Comparison of ENCODE assay signal across 8 cellular contexts in genomic region chr19:38004505-38005223, GRCh38.
DNase-seq lines count a peak whose midpoint lies in the region; ATAC-seq, FAIRE-seq and TF ChIP-seq lines count a peak whose summit lies in the region.

No MANE protein-coding gene starts in this region.

- peak overlapping the region; percentile 54 for H4K5ac ChIP-seq in H1 (ENCODE audit: insufficient read length, low read depth, low read length)

- H2BK20ac ChIP-seq in H1 (ENCODE audit: low read length), result no peak overlapping the region

- peak overlapping the region; percentile 67 for H3K18ac ChIP-seq in H1 (ENCODE audit: extremely low read depth, low read length)

- H3K23me2 ChIP-seq in H1 (ENCODE audit: low read depth, low read length), result no peaks in the 10 kb centered on the region; the same call in 1 of the 2 replicates

- H3K4me3 ChIP-seq in HUES48 (ENCODE audit: low read depth, low read length) (peak overlapping the region; percentile 28), H1 (ENCODE audit: extremely low read depth in 1 of 4, insufficient read depth in 2 of 4, low read depth in 3 of 4, low read length in 4 of 4) (peak overlapping the region; percentile 31 to 50 (median 40); a peak in 6 of 8 replicates), lower leg skin (ENCODE audit: low read depth, poor library complexity, severe bottlenecking) (no peak overlapping the region), subcutaneous abdominal adipose tissue (ENCODE audit: low read depth in 1 of 5, low read length in 5 of 5) (peak overlapping the region; percentile 58 to 81 (median 66))

- H4K91ac ChIP-seq in H1 (replicated peaks; ENCODE audit: insufficient read length, low read length), result peak overlapping the region; percentile 78

- FAIRE-seq in H1 (lab: Jason Lieb, UNC), result peak; percentile 98

- H3K9ac ChIP-seq in ES-I3 (ENCODE audit: low read depth, low read length) (peak overlapping the region; percentile 56), HUES48 (ENCODE audit: low read depth, low read length) (peak overlapping the region; percentile 75), H1 (replicated peaks in 1 of 4; ENCODE audit: extremely low read depth in 1 of 4, low read depth in 3 of 4, low read length in 3 of 4) (peak overlapping the region; percentile 50 to 83 (median 73)), subcutaneous abdominal adipose tissue (ENCODE audit: low read length in 5 of 5) (peak overlapping the region in 4 of 5 donors; percentile 4 to 50 (median 43))

- no peak overlapping the region for H3K56ac ChIP-seq in H1 (replicated peaks; ENCODE audit: insufficient read length, low read depth, low read length)

- no peak overlapping the region for H2AFZ ChIP-seq in H1 (ENCODE audit: low read length)

- H2BK120ac ChIP-seq in H1 (replicated peaks; ENCODE audit: low read depth, low read length), result no peak overlapping the region

- intact Hi-C loops in lower leg skin (cut with DNase I; ENCODE audit: low total_unique reads), result loop anchor here (5.0 kb wide), 1 partner anchor 323 kb away; no protein-coding TSS in a partner anchor

- no peak for TF ChIP-seq CTCF in H1 (IDR thresholded peaks at IDR 0.05; ENCODE audit: control extremely low read depth in 1 of 3, insufficient read depth in 1 of 3, low read depth in 1 of 3, low read length in 3 of 3)
- TF ChIP-seq CTCF in lower leg skin (IDR thresholded peaks at IDR 0.05), result no peak

- TF ChIP-seq RAD21 in H1 (IDR thresholded peaks at IDR 0.05 in 1 of 2, conservative IDR thresholded peaks at IDR 0.05 in 1 of 2; ENCODE audit: low read depth in 2 of 2, low read length in 2 of 2), result no peak

- H3K9me3 ChIP-seq in ES-I3 (ENCODE audit: control insufficient read depth, insufficient read depth, low read length), result no peaks in the 10 kb centered on the region
- no peaks in the 10 kb centered on the region for H3K9me3 ChIP-seq in HUES48 (ENCODE audit: control insufficient read depth, insufficient read depth, low read length)
- no peaks in the 10 kb centered on the region for H3K9me3 ChIP-seq in H1 (ENCODE audit: insufficient read depth in 2 of 2, low read depth in 1 of 2, low read length in 1 of 2)
- H3K9me3 ChIP-seq in subcutaneous abdominal adipose tissue (ENCODE audit: control insufficient read depth in 5 of 5, low read length in 5 of 5), result no peaks in the 10 kb centered on the region

- H3K36me3 ChIP-seq in ES-I3 (ENCODE audit: insufficient read depth, low read length), result no peaks in the 10 kb centered on the region
- no peaks in the 10 kb centered on the region for H3K36me3 ChIP-seq in HUES48 (ENCODE audit: control insufficient read depth, insufficient read depth, low read length)
- H3K36me3 ChIP-seq in H1 (ENCODE audit: control insufficient read depth in 2 of 4, insufficient read depth in 4 of 4, low read length in 3 of 4), result no peaks in the 10 kb centered on the region
- no peaks in the 10 kb centered on the region for H3K36me3 ChIP-seq in subcutaneous abdominal adipose tissue (ENCODE audit: control insufficient read depth in 5 of 5, insufficient read depth in 5 of 5, low read length in 5 of 5)

- H2BK5ac ChIP-seq in H1 (ENCODE audit: low read depth, low read length), result peak overlapping the region; percentile 76

- H3K79me2 ChIP-seq in H1 (ENCODE audit: control insufficient read depth in 1 of 2, insufficient read depth in 2 of 2, low read length in 2 of 2), result peaks cover 0 to 29% of the 10 kb centered on the region in 2 experiments; a peak in 2 of 4 replicates

- H3K27ac ChIP-seq in HUES48 (ENCODE audit: low read depth, low read length) (peak overlapping the region; percentile 89), H1 (ENCODE audit: low read depth, low read length) (peak overlapping the region; percentile 87), subcutaneous abdominal adipose tissue (ENCODE audit: low read depth, low read length) (peak overlapping the region; percentile 84)

- DNase-seq in H1 (ENCODE audit: low read depth in 1 of 2, low spot score in 2 of 2) (peak in 1 of 2 experiments; percentile 78), lower leg skin (ENCODE audit: low spot score in 2 of 2) (peak; percentile 93 to 97)
- DNase-seq in stimulated activated CD8-positive, alpha-beta memory T cell treated with anti-CD3 and anti-CD28 coated beads, Interleukin-4, amount 100 ng/mL, for 48 hours, result no peak

- WGBS in H1 (ENCODE audit: extremely low coverage in 1 of 2, insufficient coverage in 1 of 2, insufficient read length in 1 of 2, insufficient replicate concordance in 2 of 2, low coverage in 1 of 2, low lambda C conversion rate in 2 of 2, missing lambda C conversion rate in 1 of 2), 2 experiments, result 28% methylated on average over 15 of the region's 15 CpGs; no CpG with 5 or more reads in 1 of the 2 experiments
- 7 to 17% methylated on average over 15 of the region's 15 CpGs for WGBS in lower leg skin, 2 donors

- H3K27me3 ChIP-seq in HUES48 (ENCODE audit: control insufficient read depth, insufficient read depth, low read length), result no peaks in the 10 kb centered on the region
- no peaks in the 10 kb centered on the region for H3K27me3 ChIP-seq in H1 (replicated peaks in 1 of 4; ENCODE audit: control insufficient read depth in 3 of 4, extremely low read depth in 1 of 4, insufficient read depth in 3 of 4, low read length in 3 of 4)
- H3K27me3 ChIP-seq in subcutaneous abdominal adipose tissue (ENCODE audit: control insufficient read depth in 5 of 5, insufficient read depth in 4 of 5, low read length in 5 of 5), result no peaks in the 10 kb centered on the region

- H3K4me1 ChIP-seq in ES-I3 (ENCODE audit: insufficient read depth, low read length), result peaks cover 23% of the 10 kb centered on the region
- peaks cover 34% of the 10 kb centered on the region for H3K4me1 ChIP-seq in HUES48 (ENCODE audit: control insufficient read depth, insufficient read depth, low read length)
- peaks cover 13 to 27% (median 22%) of the 10 kb centered on the region in 4 experiments for H3K4me1 ChIP-seq in H1 (replicated peaks in 1 of 4; ENCODE audit: control insufficient read depth in 3 of 4, insufficient read depth in 4 of 4, low read length in 3 of 4)
- H3K4me1 ChIP-seq in subcutaneous abdominal adipose tissue (ENCODE audit: control insufficient read depth in 5 of 5, insufficient read depth in 5 of 5, low read length in 5 of 5), result peaks cover 1 to 34% (median 31%) of the 10 kb centered on the region in 5 donors

- CTCF ChIA-PET in H1 (lab: Charles Lee; ENCODE audit: partially characterized antibody), result interaction anchor here (0.7 to 2.8 kb wide), 11 partner anchors 13 to 99 kb away, joined by 3 to 14 read pairs (median 4); partner anchors contain the start of gene WDR87

- POLR2A ChIA-PET in H1 (lab: Charles Lee; ENCODE audit: partially characterized antibody), result interaction anchor here (0.6 to 4.7 kb wide), 23 partner anchors 8 to 206 kb away, joined by 3 to 66 read pairs (median 6); partner anchors contain the start of genes SIPA1L3 and WDR87

- peaks cover 5% of the 10 kb centered on the region for H3K79me1 ChIP-seq in H1 (ENCODE audit: low read depth, low read length)

- peak overlapping the region; percentile 58 to 73 for H3K4me2 ChIP-seq in H1 (ENCODE audit: insufficient read depth in 1 of 2, low read depth in 2 of 2, low read length in 2 of 2)

- TF ChIP-seq POLR2A in H1 (IDR thresholded peaks at IDR 0.05; ENCODE audit: control extremely low read depth in 1 of 2, low read depth in 2 of 2, low read length in 2 of 2) (peak; percentile 90 to 97), lower leg skin (IDR thresholded peaks at IDR 0.05) (no peak)

- H2AK5ac ChIP-seq in H1 (ENCODE audit: low read depth, low read length), result peak overlapping the region; percentile 89; the same call in 1 of the 2 replicates

- no peak overlapping the region for H4K8ac ChIP-seq in H1 (ENCODE audit: extremely low read depth, insufficient read depth, low read length)

- TF ChIP-seq EP300 in H1 (IDR thresholded peaks at IDR 0.05; ENCODE audit: borderline replicate concordance in 1 of 2, low read depth in 2 of 2, low read length in 2 of 2), result no peak

- H4K20me1 ChIP-seq in H1 (replicated peaks in 1 of 2; ENCODE audit: control insufficient read depth in 1 of 2, insufficient read depth in 2 of 2, low read length in 2 of 2), result no peaks in the 10 kb centered on the region

- peak; percentile 63 for ATAC-seq in GM21390 (IDR thresholded peaks at IDR 0.05; ENCODE audit: unreplicated experiment)

- no peak overlapping the region for H3K23ac ChIP-seq in H1 (ENCODE audit: insufficient read length)

- H2BK15ac ChIP-seq in H1 (ENCODE audit: low read length), result no peak overlapping the region

- H3K14ac ChIP-seq in H1 (ENCODE audit: insufficient read length), result no peak overlapping the region

- peak overlapping the region; percentile 5; the same call in 1 of the 2 replicates for H2BK12ac ChIP-seq in H1 (ENCODE audit: low read depth, low read length)

- peak overlapping the region; percentile 41 for H3K4ac ChIP-seq in H1 (replicated peaks; ENCODE audit: insufficient read length, low read depth, low read length)

TF ChIP-seq in PFSK-1, 5 proteins besides CTCF, POLR2A, EP300 and RAD21 (continues in another document):
- TF ChIP-seq TAF1 (IDR thresholded peaks at IDR 0.05; ENCODE audit: borderline replicate concordance, insufficient read depth, low read length) (peak; percentile 57; the same call in 1 of the 2 replicates), SIN3A (IDR thresholded peaks at IDR 0.05; ENCODE audit: borderline replicate concordance, insufficient read depth, low read length) (0 out of 2 replicates have a peak, but pooled peaks have one; percentile 40), POLR2AphosphoS5 (IDR thresholded peaks at IDR 0.05; ENCODE audit: low read depth, low read length) (peak; percentile 75)

TF ChIP-seq in H1, 55 proteins besides CTCF, POLR2A, EP300 and RAD21 (continues in another document):
- TF ChIP-seq SIN3A (conservative IDR thresholded peaks at IDR 0.05 in 1 of 2, IDR thresholded peaks at IDR 0.05 in 1 of 2; ENCODE audit: low read depth in 1 of 2, low read length in 2 of 2) (0 out of 4 replicates have a peak, but pooled peaks have one; percentile 34 to 41), EGR1 (IDR thresholded peaks at IDR 0.05; ENCODE audit: borderline replicate concordance, low read depth, low read length) (no peak), KDM5A (IDR thresholded peaks at IDR 0.05; ENCODE audit: low read length) (no peak), GTF2F1 (IDR thresholded peaks at IDR 0.05; ENCODE audit: borderline replicate concordance, low read depth, low read length) (no peak), SRF (IDR thresholded peaks at IDR 0.05; ENCODE audit: low read depth, low read length) (no peak), TAF1 (IDR thresholded peaks at IDR 0.05; ENCODE audit: low read depth, low read length) (peak; percentile 93), NANOG (IDR thresholded peaks at IDR 0.05; ENCODE audit: insufficient read depth, low read depth, low read length, poor library complexity, severe bottlenecking) (no peak), ATF3 (IDR thresholded peaks at IDR 0.05; ENCODE audit: insufficient read depth, low read depth, low read length) (peak; percentile 25; the same call in 1 of the 2 replicates), SP1 (IDR thresholded peaks at IDR 0.05; ENCODE audit: low read depth, low read length) (peak; percentile 97)

Comparison
In these comparisons a context has a peak if more than half of its experiments do, and no peak if none do; other contexts are left out.
1. POLR2A ChIP-seq: peak in H1 (2 of 2); none in lower leg skin (0 of 2).
2. Peak in every context shown above with its lines, with median percentiles within 50 percentile points of each other: H3K9ac ChIP-seq and H3K27ac ChIP-seq.